Comparison of ENCODE assay signal across 11 cellular contexts in the genomic region with DNA sequence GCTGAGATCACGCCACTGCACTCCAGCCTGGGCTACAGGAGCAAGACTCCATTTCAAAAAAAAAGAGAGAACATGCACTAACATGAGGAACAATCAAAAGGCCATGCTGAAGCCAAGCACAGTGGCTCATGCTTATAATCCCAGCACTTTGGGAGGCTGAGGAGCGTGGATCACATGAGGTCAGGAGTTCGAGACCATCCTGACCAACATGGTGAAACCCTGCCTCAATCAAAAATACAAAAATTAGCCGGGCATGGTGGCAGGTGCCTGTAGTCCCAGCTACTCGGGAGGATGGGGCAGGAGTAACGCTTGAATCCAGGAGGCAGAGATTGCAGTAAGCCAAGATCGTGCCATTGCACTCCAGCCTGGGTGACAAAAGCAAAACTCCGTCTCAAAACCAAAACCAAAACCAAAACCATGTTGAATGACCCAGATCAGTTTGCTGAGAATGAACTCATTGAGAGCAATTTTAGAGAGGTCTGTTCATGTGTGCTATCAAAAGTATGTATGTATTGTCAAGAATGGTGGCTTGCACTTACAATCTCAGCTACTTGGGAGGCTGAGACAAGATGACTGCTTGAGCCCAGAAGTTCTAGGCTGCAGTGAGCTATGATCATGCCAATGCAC. TPM values are rescaled to one million over a fixed set of nuclear protein-coding genes. Genes with fewer than 3 reads are reported as not detected.
DNase-seq lines count a peak whose midpoint lies in the region; ATAC-seq and TF ChIP-seq lines count a peak whose summit lies in the region.
"Had no signal": no experiment of that assay in that cellular context is flagged by ENCODE, and none has a peak within 500 bp of the region (broad histone marks: within the 10 kb centered on the region; RNA-seq: fewer than 3 reads in every experiment).

No MANE protein-coding gene starts in this region.

- no peaks in the 10 kb centered on the region for H3K9me3 ChIP-seq in esophagus muscularis mucosa

- H3K4me1 ChIP-seq in esophagus muscularis mucosa = peaks cover 16 to 30% (median 22%) of the 10 kb centered on the region in 4 donors

- no peak for TF ChIP-seq EP300 in esophagus muscularis mucosa (IDR thresholded peaks at IDR 0.05)

- intact Hi-C loops in esophagus muscularis mucosa (cut with DNase I) = no loop called here

- H3K36me3 Mint-ChIP-seq in activated naive CD8-positive, alpha-beta T cell = peaks cover 3% of the 10 kb centered on the region
- H3K36me3 Mint-ChIP-seq in naive thymus-derived CD8-positive, alpha-beta T cell = peaks cover 0 to 21% (median 5%) of the 10 kb centered on the region in 3 donors

- H3K36me3 ChIP-seq in esophagus muscularis mucosa = peaks cover 0 to 2% (median 0%) of the 10 kb centered on the region in 4 donors

- no peaks in the 10 kb centered on the region for H3K27me3 ChIP-seq in esophagus muscularis mucosa

- H3K27ac Mint-ChIP-seq in activated naive CD8-positive, alpha-beta T cell = peak overlapping the region; percentile 46
- H3K27ac Mint-ChIP-seq in naive thymus-derived CD8-positive, alpha-beta T cell = peak overlapping the region; percentile 43 to 87 (median 68)

- H3K4me3 Mint-ChIP-seq in activated naive CD8-positive, alpha-beta T cell = peak overlapping the region; percentile 46
- H3K4me3 Mint-ChIP-seq in naive thymus-derived CD8-positive, alpha-beta T cell = peak overlapping the region; percentile 12 to 66 (median 31)
- H3K4me3 Mint-ChIP-seq: neural crest cell had no signal

- no peaks in the 10 kb centered on the region for H3K9me3 Mint-ChIP-seq in activated naive CD8-positive, alpha-beta T cell (ENCODE audit: low read depth)
- no peaks in the 10 kb centered on the region for H3K9me3 Mint-ChIP-seq in naive thymus-derived CD8-positive, alpha-beta T cell
- H3K9me3 Mint-ChIP-seq: neural crest cell had no signal

- 91% methylated on average over 8 of the region's 8 CpGs for WGBS in esophagus muscularis mucosa

- H3K27me3 Mint-ChIP-seq in activated naive CD8-positive, alpha-beta T cell = no peaks in the 10 kb centered on the region
- no peaks in the 10 kb centered on the region for H3K27me3 Mint-ChIP-seq in naive thymus-derived CD8-positive, alpha-beta T cell

- ATAC-seq in naive thymus-derived CD8-positive, alpha-beta T cell = peak; percentile 14 to 36
- ATAC-seq: Right ventricle myocardium inferior had no signal

- POLR2A ChIA-PET in GM10248 (lab: Yijun Ruan, JAX) = no interaction called here
- POLR2A ChIA-PET in naive thymus-derived CD8-positive, alpha-beta T cell (lab: Charles Lee) = no interaction called here

- no peak overlapping the region for H3K27ac ChIP-seq in esophagus muscularis mucosa (replicated peaks in 1 of 4)

- TF ChIP-seq POLR2A in esophagus muscularis mucosa (IDR thresholded peaks at IDR 0.05; ENCODE audit: low read depth) = no peak

- CTCF ChIA-PET in GM10248 (lab: Yijun Ruan, JAX) = interaction anchor here (1.0 to 2.4 kb wide), 5 partner anchors 9 to 43 kb away, joined by 3 to 8 read pairs (median 4); no protein-coding TSS in a partner anchor

- peak; percentile 26 for DNase-seq in GM10248 (ENCODE audit: extremely low spot score)
- DNase-seq in HS-27A (ENCODE audit: low read depth) = peak; percentile 3
- peak in 2 of 10 donors; percentile 8 to 21 for DNase-seq in naive thymus-derived CD8-positive, alpha-beta T cell
- DNase-seq in dedifferentiated amniotic fluid mesenchymal stem cell (ENCODE audit: extremely low spot score) = no peak
- DNase-seq in GF-D8 (lab: John Stamatoyannopoulos, UW) = no peak
- DNase-seq in NCI-H2227 (lab: John Stamatoyannopoulos, UW; ENCODE audit: unreplicated experiment) = no peak
- DNase-seq in esophagus muscularis mucosa (ENCODE audit: extremely low spot score) = no peak
- DNase-seq: stimulated activated CD4-positive, alpha-beta T cell treated with anti-CD3 and anti-CD28 coated beads, Interleukin-1b, Interleukin-23, amount 100 ng/mL, for 48 hours had no signal

- peaks cover 66% of the 10 kb centered on the region for H3K4me1 Mint-ChIP-seq in activated naive CD8-positive, alpha-beta T cell (ENCODE audit: low read depth)
- peaks cover 21 to 70% (median 63%) of the 10 kb centered on the region in 4 donors for H3K4me1 Mint-ChIP-seq in naive thymus-derived CD8-positive, alpha-beta T cell

- TF ChIP-seq CTCF in GM10248 (IDR thresholded peaks at IDR 0.05; ENCODE audit: control extremely low read depth, extremely low read depth, low read depth, missing control alignments) = no peak
- no peak for TF ChIP-seq CTCF in esophagus muscularis mucosa (IDR thresholded peaks at IDR 0.05)

- no peak overlapping the region for H3K4me3 ChIP-seq in esophagus muscularis mucosa

RNA-seq across cellular contexts. Expression of a gene that starts 44.8 kb away (rescaled TPM):
- total RNA-seq in naive thymus-derived CD8-positive, alpha-beta T cell = 100 to 1,000 TPM in 1 of 2 experiments, 10 to 100 TPM in 1; 99.8 to 101 TPM
- 10 to 100 TPM; 31.1 to 46.7 (median 32.4) TPM for polyA plus RNA-seq in naive thymus-derived CD8-positive, alpha-beta T cell
- 10 to 100 TPM; 48.2 to 56.1 (median 51.3) TPM for total RNA-seq in esophagus muscularis mucosa

Comparison
In these comparisons a context has a peak if more than half of its experiments do, and no peak if none do; other contexts are left out.
1. DNase-seq: peak in GM10248 (single experiment) and HS-27A (single experiment); none in dedifferentiated amniotic fluid mesenchymal stem cell (single experiment), GF-D8 (single experiment), NCI-H2227 (single experiment) and esophagus muscularis mucosa (single experiment).